2 cellular contexts compared by ENCODE assay signal in the genomic region with DNA sequence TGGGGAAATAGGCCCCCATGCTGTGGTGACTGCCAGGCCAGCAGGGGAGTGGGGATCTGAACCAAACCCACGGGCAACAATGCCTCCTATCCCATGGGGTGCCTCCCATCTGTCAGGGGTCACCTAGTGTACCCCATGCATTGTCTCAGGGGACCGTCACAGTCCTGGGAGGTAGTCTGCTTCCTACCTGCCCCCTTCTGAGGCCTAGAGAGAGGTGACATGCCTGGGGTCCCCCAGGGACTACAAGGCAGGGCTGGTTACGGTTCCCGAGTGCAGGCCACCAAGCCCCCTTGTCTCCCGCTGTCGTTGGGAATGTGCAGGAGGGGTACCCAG.
TF ChIP-seq lines count a peak whose summit lies in the region.

No MANE protein-coding gene starts in this region.

TF ChIP-seq in IMR-90, 13 proteins besides CTCF, POLR2A, EP300 and RAD21:
- TF ChIP-seq MAZ (IDR thresholded peaks at IDR 0.05; ENCODE audit: borderline replicate concordance, low read depth, low read length) (no peak), CEBPB (IDR thresholded peaks at IDR 0.05; ENCODE audit: low read depth, low read length) (no peak), NFE2L2 (IDR thresholded peaks at IDR 0.05; ENCODE audit: low read depth, low read length) (no peak), CHD1 (IDR thresholded peaks at IDR 0.05; ENCODE audit: low read depth, low read length) (no peak), RFX5 (IDR thresholded peaks at IDR 0.05; ENCODE audit: low read depth, low read length) (no peak), BHLHE40 (IDR thresholded peaks at IDR 0.05; ENCODE audit: low read depth, low read length) (no peak), MXI1 (IDR thresholded peaks at IDR 0.05; ENCODE audit: borderline replicate concordance, low read depth, low read length) (no peak), RCOR1 (IDR thresholded peaks at IDR 0.05; ENCODE audit: insufficient replicate concordance, low read length) (no peak), FOS (IDR thresholded peaks at IDR 0.05; ENCODE audit: low read depth, low read length) (no peak), SMC3 (IDR thresholded peaks at IDR 0.05; ENCODE audit: low read depth, low read length) (no peak), MAFK (IDR thresholded peaks at IDR 0.05; ENCODE audit: low read depth, low read length) (no peak)
- TF ChIP-seq, protein P1, sequence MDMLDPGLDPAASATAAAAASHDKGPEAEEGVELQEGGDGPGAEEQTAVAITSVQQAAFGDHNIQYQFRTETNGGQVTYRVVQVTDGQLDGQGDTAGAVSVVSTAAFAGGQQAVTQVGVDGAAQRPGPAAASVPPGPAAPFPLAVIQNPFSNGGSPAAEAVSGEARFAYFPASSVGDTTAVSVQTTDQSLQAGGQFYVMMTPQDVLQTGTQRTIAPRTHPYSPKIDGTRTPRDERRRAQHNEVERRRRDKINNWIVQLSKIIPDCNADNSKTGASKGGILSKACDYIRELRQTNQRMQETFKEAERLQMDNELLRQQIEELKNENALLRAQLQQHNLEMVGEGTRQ (IDR thresholded peaks at IDR 0.05; ENCODE audit: low read depth, low read length), result no peak
- TF ChIP-seq, protein P2, sequence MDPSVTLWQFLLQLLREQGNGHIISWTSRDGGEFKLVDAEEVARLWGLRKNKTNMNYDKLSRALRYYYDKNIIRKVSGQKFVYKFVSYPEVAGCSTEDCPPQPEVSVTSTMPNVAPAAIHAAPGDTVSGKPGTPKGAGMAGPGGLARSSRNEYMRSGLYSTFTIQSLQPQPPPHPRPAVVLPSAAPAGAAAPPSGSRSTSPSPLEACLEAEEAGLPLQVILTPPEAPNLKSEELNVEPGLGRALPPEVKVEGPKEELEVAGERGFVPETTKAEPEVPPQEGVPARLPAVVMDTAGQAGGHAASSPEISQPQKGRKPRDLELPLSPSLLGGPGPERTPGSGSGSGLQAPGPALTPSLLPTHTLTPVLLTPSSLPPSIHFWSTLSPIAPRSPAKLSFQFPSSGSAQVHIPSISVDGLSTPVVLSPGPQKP (IDR thresholded peaks at IDR 0.05; ENCODE audit: borderline replicate concordance, low read depth, low read length), result no peak

TF ChIP-seq in H1, 55 proteins besides CTCF, POLR2A, EP300 and RAD21:
- TF ChIP-seq FOSL1 (IDR thresholded peaks at IDR 0.05; ENCODE audit: insufficient read depth, low read depth, low read length) (no peak), MAFK (IDR thresholded peaks at IDR 0.05; ENCODE audit: low read depth, low read length) (no peak), HDAC6 (IDR thresholded peaks at IDR 0.05; ENCODE audit: low read depth, low read length) (no peak), TAF7 (optimal IDR thresholded peaks at IDR 0.05; ENCODE audit: borderline replicate concordance, low read depth, low read length) (no peak), TCF12 (IDR thresholded peaks at IDR 0.05; ENCODE audit: low read depth, low read length) (no peak), RFX5 (IDR thresholded peaks at IDR 0.05; ENCODE audit: borderline replicate concordance, low read depth, low read length) (no peak), CHD1 (IDR thresholded peaks at IDR 0.05; ENCODE audit: low read depth, low read length) (no peak), ASH2L (IDR thresholded peaks at IDR 0.05; ENCODE audit: low read length) (no peak), SP1 (IDR thresholded peaks at IDR 0.05; ENCODE audit: low read depth, low read length) (no peak), CBX5 (IDR thresholded peaks at IDR 0.05; ENCODE audit: low read depth, low read length) (no peak), ZNF274 (IDR thresholded peaks at IDR 0.05; ENCODE audit: borderline replicate concordance, extremely low read depth, low read length) (no peak), CBX8 (IDR thresholded peaks at IDR 0.05; ENCODE audit: borderline replicate concordance, low read depth, low read length) (no peak), NANOG (IDR thresholded peaks at IDR 0.05; ENCODE audit: insufficient read depth, low read depth, low read length, poor library complexity, severe bottlenecking) (no peak), GABPA (IDR thresholded peaks at IDR 0.05; ENCODE audit: borderline replicate concordance, insufficient read depth, low read length) (no peak), KDM5A (IDR thresholded peaks at IDR 0.05; ENCODE audit: low read length) (no peak)
- TF ChIP-seq, protein P3, sequence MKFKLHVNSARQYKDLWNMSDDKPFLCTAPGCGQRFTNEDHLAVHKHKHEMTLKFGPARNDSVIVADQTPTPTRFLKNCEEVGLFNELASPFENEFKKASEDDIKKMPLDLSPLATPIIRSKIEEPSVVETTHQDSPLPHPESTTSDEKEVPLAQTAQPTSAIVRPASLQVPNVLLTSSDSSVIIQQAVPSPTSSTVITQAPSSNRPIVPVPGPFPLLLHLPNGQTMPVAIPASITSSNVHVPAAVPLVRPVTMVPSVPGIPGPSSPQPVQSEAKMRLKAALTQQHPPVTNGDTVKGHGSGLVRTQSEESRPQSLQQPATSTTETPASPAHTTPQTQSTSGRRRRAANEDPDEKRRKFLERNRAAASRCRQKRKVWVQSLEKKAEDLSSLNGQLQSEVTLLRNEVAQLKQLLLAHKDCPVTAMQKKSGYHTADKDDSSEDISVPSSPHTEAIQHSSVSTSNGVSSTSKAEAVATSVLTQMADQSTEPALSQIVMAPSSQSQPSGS (IDR thresholded peaks at IDR 0.05; ENCODE audit: low read length), result no peak
